In the genomic region with DNA sequence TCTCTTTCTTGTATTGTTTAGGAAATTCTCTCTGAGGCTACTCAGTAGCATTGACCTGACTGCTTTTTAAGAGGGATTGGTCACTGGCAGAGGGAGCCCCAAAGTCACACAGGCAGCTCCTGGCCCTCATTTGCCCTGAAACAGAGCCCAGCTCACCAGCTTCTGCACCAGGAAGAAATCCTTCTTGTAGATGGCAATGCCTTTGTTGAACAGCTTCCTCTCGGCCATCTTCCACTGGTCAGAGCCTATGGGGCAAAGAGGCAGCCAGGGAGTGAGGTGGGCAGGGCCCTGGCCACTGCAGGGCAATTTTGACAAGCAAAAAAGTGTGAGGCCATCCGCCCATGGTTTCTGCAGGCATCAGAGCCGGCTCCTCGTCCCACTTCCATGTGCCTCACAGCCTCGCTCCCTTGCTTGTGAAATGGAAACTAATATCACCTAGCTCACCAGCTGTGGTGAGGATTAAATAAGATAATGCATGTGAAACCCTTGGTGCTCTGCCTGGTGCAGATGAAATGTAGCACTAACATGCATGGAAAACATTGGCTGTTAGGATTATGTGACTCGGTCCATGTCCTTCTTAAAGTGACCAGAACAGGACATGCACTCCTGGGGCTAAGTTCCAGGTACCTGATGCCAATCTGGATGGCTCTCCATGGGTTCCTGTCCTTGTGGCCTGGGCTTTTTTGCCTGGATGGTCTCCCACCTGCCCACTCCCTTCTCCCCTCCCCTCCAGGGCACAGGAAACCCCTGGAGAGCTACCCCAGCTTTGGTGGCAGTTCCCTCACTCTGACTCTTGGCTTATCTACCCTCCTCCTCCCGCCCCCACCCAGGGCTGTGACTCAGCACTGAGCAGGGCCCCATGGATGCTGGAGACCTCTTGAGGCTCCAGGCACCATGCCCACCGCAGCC, we compare ENCODE assay signal across 8 cellular contexts. TPM values are rescaled to one million over a fixed set of nuclear protein-coding genes. Genes with fewer than 3 reads are reported as not detected.
DNase-seq lines count a peak whose midpoint lies in the region; ATAC-seq, FAIRE-seq and TF ChIP-seq lines count a peak whose summit lies in the region.

No MANE protein-coding gene starts in this region.

- H3K9me3 ChIP-seq in esophagus (ENCODE audit: control insufficient read depth in 2 of 2, insufficient read depth in 1 of 2, low read depth in 1 of 2, low read length in 1 of 2) (no peaks in the 10 kb centered on the region), skeletal muscle satellite cell (replicated peaks; ENCODE audit: low read length) (no peaks in the 10 kb centered on the region)

- DNase-seq in D341Med (ENCODE audit: low spot score) (peak; percentile 42), RCC 7860 (ENCODE audit: low spot score) (peak; percentile 56), NCI-H774 (lab: John Stamatoyannopoulos, UW) (no peak), GM12892 (ENCODE audit: insufficient read length) (no peak), NCI-H2171 (lab: John Stamatoyannopoulos, UW) (no peak)

- H3K4me1 ChIP-seq in esophagus (ENCODE audit: control insufficient read depth in 2 of 2, insufficient read depth in 2 of 2, low read length in 1 of 2) (peaks cover 7 to 14% of the 10 kb centered on the region in 2 donors), skeletal muscle satellite cell (ENCODE audit: control insufficient read depth, insufficient read depth, low read length) (peaks cover 52% of the 10 kb centered on the region)

- peak overlapping the region; percentile 60 for H3K4me2 ChIP-seq in skeletal muscle satellite cell (ENCODE audit: low read length)

- 84 to 86% methylated on average over 8 of the region's 8 CpGs for WGBS in esophagus, 2 donors

- peak overlapping the region; percentile 67 for H3K9ac ChIP-seq in skeletal muscle satellite cell (ENCODE audit: low read depth, low read length)

- TF ChIP-seq POLR2A in GM12892 (IDR thresholded peaks at IDR 0.05; ENCODE audit: low read depth, low read length): no peak

- no peak for ATAC-seq in GM19351 (IDR thresholded peaks at IDR 0.05; ENCODE audit: unreplicated experiment)

- peaks cover 21 to 52% of the 10 kb centered on the region in 2 donors for H3K36me3 ChIP-seq in esophagus (ENCODE audit: control insufficient read depth in 2 of 2, insufficient read depth in 2 of 2, low read length in 1 of 2)
- H3K36me3 ChIP-seq in skeletal muscle satellite cell (ENCODE audit: insufficient read depth, low read length): peaks cover 75% of the 10 kb centered on the region

- peak overlapping the region; percentile 60 to 82 for H3K27ac ChIP-seq in esophagus (ENCODE audit: low read depth in 2 of 2, low read length in 1 of 2)

- H3K27me3 ChIP-seq in esophagus (ENCODE audit: control insufficient read depth in 1 of 2, insufficient read depth in 2 of 2, low read length in 2 of 2) (no peaks in the 10 kb centered on the region), skeletal muscle satellite cell (ENCODE audit: control insufficient read depth, insufficient read depth, low read length) (no peaks in the 10 kb centered on the region)

- FAIRE-seq in RCC 7860 (lab: Jason Lieb, UNC) (peak; percentile 11), GM12892 (lab: Jason Lieb, UNC) (no peak)

- H3K4me3 ChIP-seq in esophagus (ENCODE audit: low read depth in 1 of 2, low read length in 2 of 2): no peak overlapping the region
- H3K4me3 ChIP-seq in skeletal muscle satellite cell (ENCODE audit: low read length): no peak overlapping the region

RNA-seq across cellular contexts. Expression of a gene that starts 11.2 kb away (rescaled TPM):
- 10 to 100 TPM; 12.7 to 13.2 TPM for polyA plus RNA-seq in esophagus
- total RNA-seq in skeletal muscle satellite cell (2012; rRNA removed): 22.1 and 28.8 TPM in 2 replicates
- 13.3 TPM for polyA plus RNA-seq in GM12892 (2012; ENCODE audit: missing spikeins)

Comparison
In these comparisons a context has a peak if more than half of its experiments do, and no peak if none do; other contexts are left out.
1. DNase-seq: peak in D341Med (single experiment) and RCC 7860 (single experiment); none in NCI-H774 (single experiment), GM12892 (single experiment) and NCI-H2171 (single experiment).